ENCODE assay signal across 8 cellular contexts in the genomic region with DNA sequence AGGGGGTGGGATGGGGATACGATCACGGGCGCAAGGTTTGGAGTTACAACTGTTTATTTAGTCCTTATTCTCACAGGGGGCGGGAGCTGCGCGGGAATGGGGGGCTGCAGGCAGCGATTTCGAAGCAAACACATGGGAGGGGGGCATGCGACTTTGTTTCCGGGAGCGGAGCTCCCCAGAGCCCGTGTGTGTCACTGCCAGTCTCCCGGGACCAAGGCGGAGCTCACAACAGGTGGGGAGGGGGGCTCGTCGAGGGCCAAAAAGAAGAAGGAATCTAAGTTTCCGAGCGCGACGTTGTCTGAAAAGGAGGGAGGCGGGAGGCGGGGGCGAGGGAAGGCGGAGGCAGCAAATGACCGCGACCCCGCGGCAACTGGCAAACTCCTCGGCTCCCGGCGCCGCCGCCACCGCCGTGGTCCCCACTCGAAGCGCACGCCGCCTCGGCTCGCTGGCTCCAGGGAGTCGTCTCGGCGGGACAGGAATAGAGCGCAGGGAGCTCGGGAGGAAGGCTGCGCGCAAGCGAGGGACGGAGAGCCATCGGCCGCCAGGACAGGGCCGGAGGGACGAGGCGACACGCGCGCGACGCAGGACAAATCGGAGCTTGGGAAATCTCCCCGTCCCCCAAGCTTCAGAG. TPM values are rescaled to one million over a fixed set of nuclear protein-coding genes. Genes with fewer than 3 reads are reported as not detected.
A peak's percentile ranks its signal among the peaks of the same experiment; 100 is the strongest.
DNase-seq lines count a peak whose midpoint lies in the region; ATAC-seq and TF ChIP-seq lines count a peak whose summit lies in the region.

No MANE protein-coding gene starts in this region.

- H3K4me1 Mint-ChIP-seq in activated naive CD4-positive, alpha-beta T cell treated with anti-CD3 and anti-CD28 coated beads, Interleukin-2, amount 10 ng/mL, durations not matched to agents 7 days and 5 days: peaks cover 53% of the 10 kb centered on the region
- peaks cover 55% of the 10 kb centered on the region for H3K4me1 Mint-ChIP-seq in neural progenitor cell

- POLR2A ChIA-PET in HEK293T (lab: Yijun Ruan, JAX): interaction anchor here (0.9 to 4.7 kb wide), 8 partner anchors 39 to 531 kb away, joined by 3 to 21 read pairs (median 5); no protein-coding TSS in a partner anchor

- H3F3A ChIP-seq in neural progenitor cell (ENCODE audit: low read depth): peaks cover 29% of the 10 kb centered on the region

- H3K27ac Mint-ChIP-seq in activated naive CD4-positive, alpha-beta T cell treated with anti-CD3 and anti-CD28 coated beads, Interleukin-2, amount 10 ng/mL, durations not matched to agents 7 days and 5 days: peak overlapping the region; percentile 90
- H3K27ac Mint-ChIP-seq in neural progenitor cell: peak overlapping the region; percentile 69

- no peaks in the 10 kb centered on the region for H3K36me3 ChIP-seq in neural progenitor cell

- H3K9me3 Mint-ChIP-seq in activated naive CD4-positive, alpha-beta T cell treated with anti-CD3 and anti-CD28 coated beads, Interleukin-2, amount 10 ng/mL, durations not matched to agents 7 days and 5 days: no peaks in the 10 kb centered on the region
- no peaks in the 10 kb centered on the region for H3K9me3 Mint-ChIP-seq in neural progenitor cell

- CTCF ChIA-PET in HEK293T (lab: Yijun Ruan, JAX): interaction anchor here (0.7 kb wide), 1 partner anchor 71 kb away, joined by 3 read pairs; no protein-coding TSS in a partner anchor
- CTCF ChIA-PET in activated naive CD4-positive, alpha-beta T cell treated with anti-CD3 and anti-CD28 coated beads, Interleukin-2, amount 10 ng/mL, durations not matched to agents 7 days and 5 days (lab: Charles Lee): interaction anchor here (0.7 to 1.4 kb wide), 3 partner anchors 20 to 1032 kb away, joined by 3 to 4 read pairs (median 3); no protein-coding TSS in a partner anchor

- peak overlapping the region; percentile 97 for H3K4me2 ChIP-seq in neural progenitor cell

- no peak for TF ChIP-seq CTCF in neural progenitor cell (IDR thresholded peaks at IDR 0.05)

- H3K36me3 Mint-ChIP-seq in activated naive CD4-positive, alpha-beta T cell treated with anti-CD3 and anti-CD28 coated beads, Interleukin-2, amount 10 ng/mL, durations not matched to agents 7 days and 5 days: peaks cover 12% of the 10 kb centered on the region
- H3K36me3 Mint-ChIP-seq in neural progenitor cell: no peaks in the 10 kb centered on the region

- H3K27me3 Mint-ChIP-seq in activated naive CD4-positive, alpha-beta T cell treated with anti-CD3 and anti-CD28 coated beads, Interleukin-2, amount 10 ng/mL, durations not matched to agents 7 days and 5 days: peaks cover 54% of the 10 kb centered on the region
- H3K27me3 Mint-ChIP-seq in neural progenitor cell (ENCODE audit: insufficient read depth, low read depth): peaks cover 6% of the 10 kb centered on the region

- H3K4me3 Mint-ChIP-seq in activated naive CD4-positive, alpha-beta T cell treated with anti-CD3 and anti-CD28 coated beads, Interleukin-2, amount 10 ng/mL, durations not matched to agents 7 days and 5 days: peak overlapping the region; percentile 93
- H3K4me3 Mint-ChIP-seq in neural progenitor cell: peak overlapping the region; percentile 95

- peak overlapping the region; percentile 22 for H3K9ac ChIP-seq in neural progenitor cell

- peaks cover 27% of the 10 kb centered on the region for H3K4me1 ChIP-seq in neural progenitor cell

- peaks cover 37% of the 10 kb centered on the region for H4K20me1 ChIP-seq in neural progenitor cell (ENCODE audit: low read depth)

- peak overlapping the region; percentile 71 for H3K4me3 ChIP-seq in neural progenitor cell

- peaks cover 14% of the 10 kb centered on the region for H3K27me3 ChIP-seq in neural progenitor cell

- DNase-seq in HEK293T (ENCODE audit: extremely low spot score) (peak; percentile 57), RPMI7951 (ENCODE audit: low read depth) (peak; percentile 50), globus pallidus (ENCODE audit: low spot score) (peak; percentile 54), neural progenitor cell (ENCODE audit: low spot score) (peak; percentile 81), cortex of kidney (lab: John Stamatoyannopoulos, UW) (no peak)
- DNase-seq in activated naive CD4-positive, alpha-beta T cell treated with anti-CD3 and anti-CD28 coated beads, Interleukin-2, amount 10 ng/mL, durations not matched to agents 7 days and 5 days: peak; percentile 58

- no peak for ATAC-seq in HG03442 (IDR thresholded peaks at IDR 0.05; ENCODE audit: unreplicated experiment)

- no peaks in the 10 kb centered on the region for H3K9me3 ChIP-seq in neural progenitor cell (ENCODE audit: low read depth)

- peaks cover 28% of the 10 kb centered on the region for H3K79me2 ChIP-seq in neural progenitor cell (ENCODE audit: low read depth)

- H2AFZ ChIP-seq in neural progenitor cell (replicated peaks): peak overlapping the region; percentile 87

- H3K27ac ChIP-seq in neural progenitor cell: no peak overlapping the region
- peak overlapping the region; percentile 69 for H3K27ac ChIP-seq in temporal lobe (ENCODE audit: low read depth, low read length)

TF ChIP-seq in HEK293T, 16 proteins besides CTCF, POLR2A, EP300 and RAD21:
- TF ChIP-seq LEF1 (IDR thresholded peaks at IDR 0.05; ENCODE audit: borderline replicate concordance) (no peak), SP1 (IDR thresholded peaks at IDR 0.05) (no peak), CTBP1 (IDR thresholded peaks at IDR 0.05; ENCODE audit: borderline replicate concordance) (no peak), L3MBTL2 (conservative IDR thresholded peaks at IDR 0.05) (peak; percentile 84)

RNA-seq across cellular contexts. Expression of a gene that starts 1.4 kb away (rescaled TPM):
- 28.1 and 35.9 TPM in 2 replicates for total RNA-seq in RPMI7951 (2014; rRNA removed; shearing (Covaris generic))
- total RNA-seq in neural progenitor cell (ENCODE audit: low replicate concordance): 27.3 and 29.9 TPM in 2 replicates
- total RNA-seq in temporal lobe: 56.5 TPM
